Comparison of ENCODE assay signal across 8 cellular contexts in the genomic region with DNA sequence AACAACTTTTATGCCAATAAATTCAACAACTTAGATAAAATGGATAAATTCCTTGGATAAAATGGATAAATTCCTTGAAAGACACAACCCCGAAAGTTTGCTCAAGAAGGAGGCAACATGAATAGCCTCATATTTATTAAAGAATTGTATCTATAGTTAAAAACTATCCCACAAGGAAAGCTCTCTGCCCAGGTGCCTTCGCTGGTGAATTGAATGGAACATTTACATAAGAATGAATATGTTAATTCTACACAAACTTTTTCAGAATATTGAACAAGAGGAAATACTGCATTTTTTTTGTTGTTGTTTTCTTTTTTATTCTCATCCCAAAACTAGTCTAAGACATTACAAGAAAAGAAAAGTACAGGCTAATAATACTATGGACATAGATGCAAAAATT.
"Had no signal": no experiment of that assay in that cellular context is flagged by ENCODE, and none has a peak within 500 bp of the region (broad histone marks: within the 10 kb centered on the region; RNA-seq: fewer than 3 reads in every experiment).

No MANE protein-coding gene starts in this region.

- ATAC-seq: GM12878 had no signal

- H3K4me3 ChIP-seq: GM12878 had no signal

- FAIRE-seq: G401.6, GM12878, GM12891, GM12892, GM18507, GM19239 had no signal

- DNase-seq: GDM1, GF-D8 had no signal
